ENCODE assay signal across 1 cellular context in the genomic region with DNA sequence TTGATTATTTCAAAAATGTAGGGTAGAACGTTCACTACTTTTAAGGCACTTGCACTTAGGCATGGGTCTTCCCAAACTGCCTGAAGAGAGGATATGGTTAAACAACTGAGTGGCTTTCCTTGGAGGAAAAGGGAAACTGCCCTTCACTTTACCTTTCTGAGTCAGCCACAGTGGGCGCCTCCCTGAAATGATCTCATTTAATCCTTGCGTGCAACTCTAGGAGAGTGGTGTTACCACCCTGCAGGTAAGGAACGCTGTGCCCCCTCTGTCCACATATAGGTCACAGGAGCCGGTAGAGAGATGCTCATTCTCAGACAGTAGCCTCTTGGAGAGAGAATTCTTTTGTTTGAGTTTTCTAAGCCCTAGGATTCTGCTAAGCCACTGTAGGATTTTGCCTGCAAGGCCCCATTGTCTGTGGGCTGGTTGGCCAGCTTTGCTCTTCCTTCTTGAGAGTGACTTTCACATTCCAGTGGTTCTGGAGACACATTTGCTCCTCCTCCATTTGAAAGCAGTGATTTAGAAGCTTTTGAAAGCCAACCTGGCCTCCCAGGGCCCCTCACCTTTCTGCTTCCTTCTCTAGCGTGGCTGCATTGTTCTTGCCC.
TF ChIP-seq lines count a peak whose summit lies in the region.

No MANE protein-coding gene starts in this region.

TF ChIP-seq in GM23338, 12 proteins besides CTCF, POLR2A, EP300 and RAD21:
- TF ChIP-seq, protein P1, sequence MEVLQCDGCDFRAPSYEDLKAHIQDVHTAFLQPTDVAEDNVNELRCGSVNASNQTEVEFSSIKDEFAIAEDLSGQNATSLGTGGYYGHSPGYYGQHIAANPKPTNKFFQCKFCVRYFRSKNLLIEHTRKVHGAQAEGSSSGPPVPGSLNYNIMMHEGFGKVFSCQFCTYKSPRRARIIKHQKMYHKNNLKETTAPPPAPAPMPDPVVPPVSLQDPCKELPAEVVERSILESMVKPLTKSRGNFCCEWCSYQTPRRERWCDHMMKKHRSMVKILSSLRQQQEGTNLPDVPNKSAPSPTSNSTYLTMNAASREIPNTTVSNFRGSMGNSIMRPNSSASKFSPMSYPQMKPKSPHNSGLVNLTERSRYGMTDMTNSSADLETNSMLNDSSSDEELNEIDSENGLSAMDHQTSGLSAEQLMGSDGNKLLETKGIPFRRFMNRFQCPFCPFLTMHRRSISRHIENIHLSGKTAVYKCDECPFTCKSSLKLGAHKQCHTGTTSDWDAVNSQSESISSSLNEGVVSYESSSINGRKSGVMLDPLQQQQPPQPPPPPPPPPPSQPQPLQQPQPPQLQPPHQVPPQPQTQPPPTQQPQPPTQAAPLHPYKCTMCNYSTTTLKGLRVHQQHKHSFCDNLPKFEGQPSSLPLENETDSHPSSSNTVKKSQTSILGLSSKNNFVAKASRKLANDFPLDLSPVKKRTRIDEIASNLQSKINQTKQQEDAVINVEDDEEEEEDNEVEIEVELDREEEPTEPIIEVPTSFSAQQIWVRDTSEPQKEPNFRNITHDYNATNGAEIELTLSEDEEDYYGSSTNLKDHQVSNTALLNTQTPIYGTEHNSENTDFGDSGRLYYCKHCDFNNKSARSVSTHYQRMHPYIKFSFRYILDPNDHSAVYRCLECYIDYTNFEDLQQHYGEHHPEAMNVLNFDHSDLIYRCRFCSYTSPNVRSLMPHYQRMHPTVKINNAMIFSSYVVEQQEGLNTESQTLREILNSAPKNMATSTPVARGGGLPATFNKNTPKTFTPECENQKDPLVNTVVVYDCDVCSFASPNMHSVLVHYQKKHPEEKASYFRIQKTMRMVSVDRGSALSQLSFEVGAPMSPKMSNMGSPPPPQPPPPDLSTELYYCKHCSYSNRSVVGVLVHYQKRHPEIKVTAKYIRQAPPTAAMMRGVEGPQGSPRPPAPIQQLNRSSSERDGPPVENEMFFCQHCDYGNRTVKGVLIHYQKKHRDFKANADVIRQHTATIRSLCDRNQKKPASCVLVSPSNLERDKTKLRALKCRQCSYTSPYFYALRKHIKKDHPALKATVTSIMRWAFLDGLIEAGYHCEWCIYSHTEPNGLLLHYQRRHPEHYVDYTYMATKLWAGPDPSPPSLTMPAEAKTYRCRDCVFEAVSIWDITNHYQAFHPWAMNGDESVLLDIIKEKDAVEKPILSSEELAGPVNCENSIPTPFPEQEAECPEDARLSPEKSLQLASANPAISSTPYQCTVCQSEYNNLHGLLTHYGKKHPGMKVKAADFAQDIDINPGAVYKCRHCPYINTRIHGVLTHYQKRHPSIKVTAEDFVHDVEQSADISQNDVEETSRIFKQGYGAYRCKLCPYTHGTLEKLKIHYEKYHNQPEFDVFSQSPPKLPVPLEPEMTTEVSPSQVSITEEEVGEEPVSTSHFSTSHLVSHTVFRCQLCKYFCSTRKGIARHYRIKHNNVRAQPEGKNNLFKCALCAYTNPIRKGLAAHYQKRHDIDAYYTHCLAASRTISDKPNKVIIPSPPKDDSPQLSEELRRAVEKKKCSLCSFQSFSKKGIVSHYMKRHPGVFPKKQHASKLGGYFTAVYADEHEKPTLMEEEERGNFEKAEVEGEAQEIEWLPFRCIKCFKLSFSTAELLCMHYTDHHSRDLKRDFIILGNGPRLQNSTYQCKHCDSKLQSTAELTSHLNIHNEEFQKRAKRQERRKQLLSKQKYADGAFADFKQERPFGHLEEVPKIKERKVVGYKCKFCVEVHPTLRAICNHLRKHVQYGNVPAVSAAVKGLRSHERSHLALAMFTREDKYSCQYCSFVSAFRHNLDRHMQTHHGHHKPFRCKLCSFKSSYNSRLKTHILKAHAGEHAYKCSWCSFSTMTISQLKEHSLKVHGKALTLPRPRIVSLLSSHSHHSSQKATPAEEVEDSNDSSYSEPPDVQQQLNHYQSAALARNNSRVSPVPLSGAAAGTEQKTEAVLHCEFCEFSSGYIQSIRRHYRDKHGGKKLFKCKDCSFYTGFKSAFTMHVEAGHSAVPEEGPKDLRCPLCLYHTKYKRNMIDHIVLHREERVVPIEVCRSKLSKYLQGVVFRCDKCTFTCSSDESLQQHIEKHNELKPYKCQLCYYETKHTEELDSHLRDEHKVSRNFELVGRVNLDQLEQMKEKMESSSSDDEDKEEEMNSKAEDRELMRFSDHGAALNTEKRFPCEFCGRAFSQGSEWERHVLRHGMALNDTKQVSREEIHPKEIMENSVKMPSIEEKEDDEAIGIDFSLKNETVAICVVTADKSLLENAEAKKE (CRISPR knock-in tag; IDR thresholded peaks at IDR 0.05), result peak; percentile 75; the same call in 1 of the 2 replicates
- TF ChIP-seq ZNF331 (CRISPR knock-in tag; IDR thresholded peaks at IDR 0.05; ENCODE audit: low read depth) (no peak), JUNB (IDR thresholded peaks at IDR 0.05; ENCODE audit: unreplicated experiment) (no peak), CREB1 (CRISPR knock-in tag; IDR thresholded peaks at IDR 0.05; ENCODE audit: low read depth) (no peak), POLR2AphosphoS5 (IDR thresholded peaks at IDR 0.05; ENCODE audit: low read depth) (no peak)
- TF ChIP-seq, protein P2, sequence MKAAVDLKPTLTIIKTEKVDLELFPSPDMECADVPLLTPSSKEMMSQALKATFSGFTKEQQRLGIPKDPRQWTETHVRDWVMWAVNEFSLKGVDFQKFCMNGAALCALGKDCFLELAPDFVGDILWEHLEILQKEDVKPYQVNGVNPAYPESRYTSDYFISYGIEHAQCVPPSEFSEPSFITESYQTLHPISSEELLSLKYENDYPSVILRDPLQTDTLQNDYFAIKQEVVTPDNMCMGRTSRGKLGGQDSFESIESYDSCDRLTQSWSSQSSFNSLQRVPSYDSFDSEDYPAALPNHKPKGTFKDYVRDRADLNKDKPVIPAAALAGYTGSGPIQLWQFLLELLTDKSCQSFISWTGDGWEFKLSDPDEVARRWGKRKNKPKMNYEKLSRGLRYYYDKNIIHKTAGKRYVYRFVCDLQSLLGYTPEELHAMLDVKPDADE (IDR thresholded peaks at IDR 0.05), result no peak
- TF ChIP-seq, protein P3, sequence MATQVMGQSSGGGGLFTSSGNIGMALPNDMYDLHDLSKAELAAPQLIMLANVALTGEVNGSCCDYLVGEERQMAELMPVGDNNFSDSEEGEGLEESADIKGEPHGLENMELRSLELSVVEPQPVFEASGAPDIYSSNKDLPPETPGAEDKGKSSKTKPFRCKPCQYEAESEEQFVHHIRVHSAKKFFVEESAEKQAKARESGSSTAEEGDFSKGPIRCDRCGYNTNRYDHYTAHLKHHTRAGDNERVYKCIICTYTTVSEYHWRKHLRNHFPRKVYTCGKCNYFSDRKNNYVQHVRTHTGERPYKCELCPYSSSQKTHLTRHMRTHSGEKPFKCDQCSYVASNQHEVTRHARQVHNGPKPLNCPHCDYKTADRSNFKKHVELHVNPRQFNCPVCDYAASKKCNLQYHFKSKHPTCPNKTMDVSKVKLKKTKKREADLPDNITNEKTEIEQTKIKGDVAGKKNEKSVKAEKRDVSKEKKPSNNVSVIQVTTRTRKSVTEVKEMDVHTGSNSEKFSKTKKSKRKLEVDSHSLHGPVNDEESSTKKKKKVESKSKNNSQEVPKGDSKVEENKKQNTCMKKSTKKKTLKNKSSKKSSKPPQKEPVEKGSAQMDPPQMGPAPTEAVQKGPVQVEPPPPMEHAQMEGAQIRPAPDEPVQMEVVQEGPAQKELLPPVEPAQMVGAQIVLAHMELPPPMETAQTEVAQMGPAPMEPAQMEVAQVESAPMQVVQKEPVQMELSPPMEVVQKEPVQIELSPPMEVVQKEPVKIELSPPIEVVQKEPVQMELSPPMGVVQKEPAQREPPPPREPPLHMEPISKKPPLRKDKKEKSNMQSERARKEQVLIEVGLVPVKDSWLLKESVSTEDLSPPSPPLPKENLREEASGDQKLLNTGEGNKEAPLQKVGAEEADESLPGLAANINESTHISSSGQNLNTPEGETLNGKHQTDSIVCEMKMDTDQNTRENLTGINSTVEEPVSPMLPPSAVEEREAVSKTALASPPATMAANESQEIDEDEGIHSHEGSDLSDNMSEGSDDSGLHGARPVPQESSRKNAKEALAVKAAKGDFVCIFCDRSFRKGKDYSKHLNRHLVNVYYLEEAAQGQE (IDR thresholded peaks at IDR 0.05; ENCODE audit: unreplicated experiment), result no peak
